Comparison of ENCODE assay signal across 19 cellular contexts in genomic region chr11:13380731-13381130, GRCh38.
"Had no signal": no experiment of that assay in that cellular context is flagged by ENCODE, and none has a peak within 500 bp of the region (broad histone marks: within the 10 kb centered on the region; RNA-seq: fewer than 3 reads in every experiment).

No MANE protein-coding gene starts in this region.

- H3K27ac Mint-ChIP-seq: activated T-cell treated with anti-CD3 and anti-CD28 coated beads, Interleukin-2, amount 50 U/mL, for 72 hours; WTC11 had no signal

- H3K36me3 Mint-ChIP-seq: WTC11 had no signal

- H3K9me3 Mint-ChIP-seq: activated naive CD4-positive, alpha-beta T cell treated with anti-CD3 and anti-CD28 coated beads, Interleukin-2, amount 50 U/mL, for 72 hours; activated T-cell treated with anti-CD3 and anti-CD28 coated beads, Interleukin-2, amount 50 U/mL, for 72 hours; WTC11 had no signal

- H3K4me3 Mint-ChIP-seq: activated T-cell treated with anti-CD3 and anti-CD28 coated beads, Interleukin-2, amount 50 U/mL, for 72 hours; T-helper 17 cell; WTC11 had no signal

- ATAC-seq: activated naive CD4-positive, alpha-beta T cell treated with anti-CD3 and anti-CD28 coated beads, Interleukin-2, amount 50 U/mL, for 72 hours; activated T-cell treated with anti-CD3 and anti-CD28 coated beads, Interleukin-2, amount 50 U/mL, for 72 hours; T-helper 17 cell; WTC11 had no signal

- H3K27me3 Mint-ChIP-seq: T-helper 17 cell had no signal

- DNase-seq: activated CD4-positive, alpha-beta T cell treated with anti-CD3 and anti-CD28 coated beads for 48 hours; activated CD4-positive, alpha-beta T cell treated with anti-CD3 and anti-CD28 coated beads, Interleukin-2, amount 50 U/mL, for 4 hours; activated CD4-positive, CD25-positive, alpha-beta regulatory T cell treated with anti-CD3 and anti-CD28 coated beads, Interleukin-2, amount 50 U/mL, for 72 hours; activated CD8-positive, alpha-beta memory T cell treated with anti-CD3 and anti-CD28 coated beads for 24 hours; activated T-cell treated with anti-CD3 and anti-CD28 coated beads, Interleukin-2, amount 50 U/mL, for 72 hours; cerebellar nuclear complex; KG1; NCI-H1048; NCI-H1417; NCI-H1930; NCI-H2171; NCI-H226; NCI-H526; NCI-H82; SIG-M5; T-helper 17 cell; T-helper 9 cell had no signal
